12 cellular contexts compared by ENCODE assay signal in the genomic region with DNA sequence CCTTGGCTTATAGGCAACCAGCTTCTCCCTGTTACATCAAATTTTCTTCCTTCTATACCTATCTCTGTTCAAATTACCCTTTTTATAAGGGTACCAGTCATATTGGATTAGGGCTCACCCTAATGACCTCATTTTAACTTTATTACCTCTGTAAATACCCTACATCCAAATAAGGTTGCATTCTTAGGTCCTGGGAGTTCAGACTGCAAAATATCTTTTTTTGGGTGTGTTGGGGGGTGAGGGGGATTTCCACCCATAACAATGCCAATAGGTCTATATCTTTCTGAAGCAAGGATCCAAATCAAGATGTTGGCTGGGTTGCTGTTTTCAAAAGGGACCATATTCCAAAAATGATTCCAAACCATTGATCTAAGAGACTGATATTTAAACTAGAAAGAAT.
"Had no signal": no experiment of that assay in that cellular context is flagged by ENCODE, and none has a peak within 500 bp of the region (broad histone marks: within the 10 kb centered on the region; RNA-seq: fewer than 3 reads in every experiment).

No MANE protein-coding gene starts in this region.

- H3K9me3 ChIP-seq: HAP-1 had no signal

- FAIRE-seq: H1, H54, HepG2 had no signal

- H3K36me3 ChIP-seq: HAP-1 had no signal

- DNase-seq: HFFc6, Karpas-422, KBM-7 had no signal

- H3K9me3 Mint-ChIP-seq: GM23338, HFFc6 had no signal

- H3K27ac ChIP-seq: HL-60, KMS-11 had no signal

- H2AFZ ChIP-seq: GM23338 had no signal

- H3K27me3 Mint-ChIP-seq: IgD-negative memory B cell had no signal

- H3K4me3 Mint-ChIP-seq: GM23338, HFFc6 had no signal

- H3K4me1 ChIP-seq: HAP-1 had no signal

- H3K27ac Mint-ChIP-seq: GM23338, HFFc6, IgD-negative memory B cell had no signal

- H3K4me2 ChIP-seq: GM23338, KMS-11 had no signal

- ATAC-seq: GM23338, HCT116, HepG2 had no signal

- H3K9ac ChIP-seq: KMS-11 had no signal

- H3K4me3 ChIP-seq: GM23338, HAP-1 had no signal
